8 cellular contexts compared by ENCODE assay signal in genomic region chr9:112028242-112029221, GRCh38.
DNase-seq lines count a peak whose midpoint lies in the region; ATAC-seq, FAIRE-seq and TF ChIP-seq lines count a peak whose summit lies in the region.

No MANE protein-coding gene starts in this region.

- H3K4me2 ChIP-seq in GM12878 (ENCODE audit: control insufficient read depth, insufficient read depth), result peak overlapping the region; percentile 98

- H2AFZ ChIP-seq in GM12878 (ENCODE audit: control insufficient read depth, low read depth, low read length), result peak overlapping the region; percentile 40

- under 1% methylated on average over 13 of the region's 13 CpGs for WGBS in GM12878 (ENCODE audit: insufficient coverage, insufficient replicate concordance, low lambda C conversion rate, missing lambda C conversion rate)

- ATAC-seq in GM19452 (IDR thresholded peaks at IDR 0.05; ENCODE audit: unreplicated experiment), result peak; percentile 49
- ATAC-seq in HG03378 (IDR thresholded peaks at IDR 0.05; ENCODE audit: unreplicated experiment), result peak; percentile 48
- peak; percentile 63 for ATAC-seq in GM12878

- no peaks in the 10 kb centered on the region; the same call in 2 of the 3 replicates for H3K9me3 ChIP-seq in GM12878 (replicated peaks; ENCODE audit: control insufficient read depth, insufficient read depth, low read length)

- H3K27me3 ChIP-seq in GM12878 (replicated peaks in 1 of 2; ENCODE audit: control insufficient read depth in 2 of 2, insufficient read depth in 2 of 2, low read length in 1 of 2), result no peaks in the 10 kb centered on the region

- POLR2A ChIA-PET in GM12878 (lab: Charles Lee), result interaction anchor here (1.3 to 10.9 kb wide), 9 partner anchors 14 to 103 kb away, joined by 4 to 158 read pairs (median 7); no protein-coding TSS in a partner anchor

- TF ChIP-seq POLR2A in GM12878 (IDR thresholded peaks at IDR 0.05; ENCODE audit: low read depth, low read length), result peak; percentile 84

- H4K20me1 ChIP-seq in GM12878 (ENCODE audit: control insufficient read depth, insufficient read depth), result no peaks in the 10 kb centered on the region

- H3K36me3 ChIP-seq in GM12878 (ENCODE audit: control insufficient read depth in 2 of 2, insufficient read depth in 2 of 2, low read length in 1 of 2), result no peaks in the 10 kb centered on the region

- SMC1A ChIA-PET in GM12878 (lab: Charles Lee; ENCODE audit: uncharacterized antibody, unreplicated experiment), result interaction anchor here (0.9 to 14.5 kb wide), 22 partner anchors 7 to 269 kb away, joined by 3 to 313 read pairs (median 6); no protein-coding TSS in a partner anchor

- H3K9ac ChIP-seq in GM12878 (ENCODE audit: control insufficient read depth, insufficient read depth, low read length), result peak overlapping the region; percentile 82

- peak; percentile 41 for TF ChIP-seq RAD21 in GM12878 (IDR thresholded peaks at IDR 0.05; ENCODE audit: insufficient read depth, low read depth, low read length)

- peak; percentile 72 for FAIRE-seq in GM12878 (lab: Jason Lieb, UNC)

- CTCF ChIA-PET in GM12878 (lab: Yijun Ruan, JAX), result interaction anchor here (1.0 to 6.4 kb wide), 9 partner anchors 16 to 131 kb away, joined by 3 to 74 read pairs (median 4); no protein-coding TSS in a partner anchor

- H3K4me3 ChIP-seq in GM12865 (ENCODE audit: low read depth, low read length), result peak overlapping the region; percentile 80
- peak overlapping the region; percentile 63 for H3K4me3 ChIP-seq in GM12878

- peak; percentile 98 to 99 for TF ChIP-seq EP300 in GM12878 (IDR thresholded peaks at IDR 0.05; ENCODE audit: borderline replicate concordance in 1 of 2, control insufficient read depth in 1 of 2, low read depth in 2 of 2, low read length in 2 of 2)

- in situ Hi-C loops in GM12878 (cut with MboI), result no loop called here

- H3K27ac ChIP-seq in GM12878 (ENCODE audit: control insufficient read depth, insufficient read depth), result peak overlapping the region; percentile 97

- intact Hi-C loops in GM12878 (cut with micrococcal nuclease; ENCODE audit: unreplicated experiment), result loop anchor here (1.0 to 2.0 kb wide), 4 partner anchors 9 to 43 kb away; no protein-coding TSS in a partner anchor

- H3K79me2 ChIP-seq in GM12878 (ENCODE audit: control insufficient read depth, insufficient read depth, low read length), result peaks cover 23% of the 10 kb centered on the region

- TF ChIP-seq CTCF in GM12865 (IDR thresholded peaks at IDR 0.05; ENCODE audit: insufficient read depth, low read depth, low read length, missing control alignments), result no peak
- TF ChIP-seq CTCF in GM12878 (IDR thresholded peaks at IDR 0.05 in 2 of 3, conservative IDR thresholded peaks at IDR 0.05 in 1 of 3; ENCODE audit: control insufficient read depth in 2 of 3, extremely low read depth in 1 of 3, insufficient read depth in 1 of 3, low read depth in 3 of 3, low read length in 3 of 3), result no peak

- H3K4me1 ChIP-seq in GM12878 (ENCODE audit: control insufficient read depth, insufficient read depth, low read length), result peaks cover 38% of the 10 kb centered on the region

- DNase-seq in GM12865 (ENCODE audit: low read depth) (peak; percentile 97), GM12878 (ENCODE audit: low read depth, low spot score) (peak; percentile 98), OCI-M2 (lab: John Stamatoyannopoulos, UW; ENCODE audit: unreplicated experiment) (no peak), UCSD-AML1 (lab: John Stamatoyannopoulos, UW; ENCODE audit: unreplicated experiment) (no peak), T1000 (lab: John Stamatoyannopoulos, UW) (no peak)
- no peak for DNase-seq in central memory CD4-positive, alpha-beta T cell

- no TSS peak for BruUV-seq in GM12878 (replicated peaks; lab: Mats Ljungman, UMichigan)

- RAD21 ChIA-PET in GM12878 (lab: Charles Lee; ENCODE audit: unreplicated experiment), result interaction anchor here (0.6 to 14.7 kb wide), 18 partner anchors 9 to 132 kb away, joined by 3 to 339 read pairs (median 7); partner anchors contain the start of gene UGCG

TF ChIP-seq in GM12878, 131 proteins besides CTCF, POLR2A, EP300 and RAD21 (continues in another document):
- TF ChIP-seq TARDBP (IDR thresholded peaks at IDR 0.05; ENCODE audit: borderline replicate concordance), result peak; percentile 89
- peak; percentile 81 for TF ChIP-seq CBFB (IDR thresholded peaks at IDR 0.05; ENCODE audit: low read depth)
- TF ChIP-seq ELK1 (IDR thresholded peaks at IDR 0.05; ENCODE audit: low read depth, low read length), result no peak
- TF ChIP-seq SMAD1 (IDR thresholded peaks at IDR 0.05; ENCODE audit: low read depth, partially characterized antibody), result peak; percentile 66
- TF ChIP-seq NKRF (conservative IDR thresholded peaks at IDR 0.05), result no peak
- no peak for TF ChIP-seq SMARCA5 (IDR thresholded peaks at IDR 0.05)
- peak; percentile 91 for TF ChIP-seq PKNOX1 (IDR thresholded peaks at IDR 0.05)
- TF ChIP-seq SREBF2 (IDR thresholded peaks at IDR 0.05; ENCODE audit: low read length), result no peak
- no peak for TF ChIP-seq ZNF622 (IDR thresholded peaks at IDR 0.05)
- TF ChIP-seq SMC3 (IDR thresholded peaks at IDR 0.05; ENCODE audit: borderline replicate concordance, low read length), result peak; percentile 44; the same call in 1 of the 2 replicates
- TF ChIP-seq EED (IDR thresholded peaks at IDR 0.05; ENCODE audit: low read depth), result peak; percentile 96
- peak; percentile 31 for TF ChIP-seq CUX1 (IDR thresholded peaks at IDR 0.05; ENCODE audit: insufficient replicate concordance, low read depth, low read length)
- peak; percentile 97 for TF ChIP-seq PAX5 (IDR thresholded peaks at IDR 0.05; ENCODE audit: borderline replicate concordance, low read depth, low read length)

Comparison
In these comparisons a context has a peak if more than half of its experiments do, and no peak if none do; other contexts are left out.
1. DNase-seq: peak in GM12865 (single experiment) and GM12878 (single experiment); none in OCI-M2 (single experiment), UCSD-AML1 (single experiment), central memory CD4-positive, alpha-beta T cell (single experiment) and T1000 (single experiment).
2. Peak in every context shown above with its lines, with median percentiles within 50 percentile points of each other: ATAC-seq.